ENCODE assay signal across 1 cellular context in the genomic region with DNA sequence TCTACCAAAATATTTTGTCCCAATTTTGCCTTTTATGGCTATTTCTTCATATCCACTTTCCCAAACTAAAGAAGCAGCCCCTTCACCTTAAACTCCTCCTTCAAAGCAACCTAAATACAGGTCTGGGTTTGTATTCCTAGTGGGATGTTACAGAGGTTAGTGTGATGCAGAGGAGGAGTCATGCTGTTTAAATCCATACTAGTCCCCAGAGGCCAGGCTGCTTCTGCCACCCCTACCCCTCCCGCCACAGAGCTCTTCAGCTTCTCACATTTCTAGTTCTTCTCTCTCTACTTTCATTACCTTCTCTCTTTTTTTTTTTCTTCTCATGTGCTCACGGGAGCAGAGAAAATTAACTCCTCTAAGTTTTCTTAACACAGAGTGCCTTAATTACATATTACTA.
TF ChIP-seq lines count a peak whose summit lies in the region.

No MANE protein-coding gene starts in this region.

TF ChIP-seq in GM12878, 131 proteins besides CTCF, POLR2A, EP300 and RAD21:
- TF ChIP-seq SRF (IDR thresholded peaks at IDR 0.05; ENCODE audit: low read depth in 2 of 2, low read length in 2 of 2) (no peak), BHLHE40 (IDR thresholded peaks at IDR 0.05; ENCODE audit: borderline replicate concordance in 1 of 2, low read depth in 2 of 2, low read length in 1 of 2) (peak; percentile 32 to 41; a peak in 2 of 4 replicates), MEF2B (IDR thresholded peaks at IDR 0.05; ENCODE audit: partially characterized antibody, poor library complexity, severe bottlenecking) (peak; percentile 55)
- TF ChIP-seq, protein P1, sequence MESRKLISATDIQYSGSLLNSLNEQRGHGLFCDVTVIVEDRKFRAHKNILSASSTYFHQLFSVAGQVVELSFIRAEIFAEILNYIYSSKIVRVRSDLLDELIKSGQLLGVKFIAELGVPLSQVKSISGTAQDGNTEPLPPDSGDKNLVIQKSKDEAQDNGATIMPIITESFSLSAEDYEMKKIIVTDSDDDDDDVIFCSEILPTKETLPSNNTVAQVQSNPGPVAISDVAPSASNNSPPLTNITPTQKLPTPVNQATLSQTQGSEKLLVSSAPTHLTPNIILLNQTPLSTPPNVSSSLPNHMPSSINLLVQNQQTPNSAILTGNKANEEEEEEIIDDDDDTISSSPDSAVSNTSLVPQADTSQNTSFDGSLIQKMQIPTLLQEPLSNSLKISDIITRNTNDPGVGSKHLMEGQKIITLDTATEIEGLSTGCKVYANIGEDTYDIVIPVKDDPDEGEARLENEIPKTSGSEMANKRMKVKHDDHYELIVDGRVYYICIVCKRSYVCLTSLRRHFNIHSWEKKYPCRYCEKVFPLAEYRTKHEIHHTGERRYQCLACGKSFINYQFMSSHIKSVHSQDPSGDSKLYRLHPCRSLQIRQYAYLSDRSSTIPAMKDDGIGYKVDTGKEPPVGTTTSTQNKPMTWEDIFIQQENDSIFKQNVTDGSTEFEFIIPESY (IDR thresholded peaks at IDR 0.05) = 0 out of 2 replicates have a peak, but pooled peaks have one; percentile 11
TF ChIP-seq in GM12878: peak in this region for 3.
